1 cellular context compared by ENCODE assay signal in genomic region chr17:77781536-77781935, GRCh38.
TF ChIP-seq lines count a peak whose summit lies in the region.

No MANE protein-coding gene starts in this region.

TF ChIP-seq in GM23338, 12 proteins besides CTCF, POLR2A, EP300 and RAD21 (continued from another document):
- no peak for TF ChIP-seq ZNF462 (CRISPR knock-in tag; IDR thresholded peaks at IDR 0.05)
- TF ChIP-seq, protein P1, sequence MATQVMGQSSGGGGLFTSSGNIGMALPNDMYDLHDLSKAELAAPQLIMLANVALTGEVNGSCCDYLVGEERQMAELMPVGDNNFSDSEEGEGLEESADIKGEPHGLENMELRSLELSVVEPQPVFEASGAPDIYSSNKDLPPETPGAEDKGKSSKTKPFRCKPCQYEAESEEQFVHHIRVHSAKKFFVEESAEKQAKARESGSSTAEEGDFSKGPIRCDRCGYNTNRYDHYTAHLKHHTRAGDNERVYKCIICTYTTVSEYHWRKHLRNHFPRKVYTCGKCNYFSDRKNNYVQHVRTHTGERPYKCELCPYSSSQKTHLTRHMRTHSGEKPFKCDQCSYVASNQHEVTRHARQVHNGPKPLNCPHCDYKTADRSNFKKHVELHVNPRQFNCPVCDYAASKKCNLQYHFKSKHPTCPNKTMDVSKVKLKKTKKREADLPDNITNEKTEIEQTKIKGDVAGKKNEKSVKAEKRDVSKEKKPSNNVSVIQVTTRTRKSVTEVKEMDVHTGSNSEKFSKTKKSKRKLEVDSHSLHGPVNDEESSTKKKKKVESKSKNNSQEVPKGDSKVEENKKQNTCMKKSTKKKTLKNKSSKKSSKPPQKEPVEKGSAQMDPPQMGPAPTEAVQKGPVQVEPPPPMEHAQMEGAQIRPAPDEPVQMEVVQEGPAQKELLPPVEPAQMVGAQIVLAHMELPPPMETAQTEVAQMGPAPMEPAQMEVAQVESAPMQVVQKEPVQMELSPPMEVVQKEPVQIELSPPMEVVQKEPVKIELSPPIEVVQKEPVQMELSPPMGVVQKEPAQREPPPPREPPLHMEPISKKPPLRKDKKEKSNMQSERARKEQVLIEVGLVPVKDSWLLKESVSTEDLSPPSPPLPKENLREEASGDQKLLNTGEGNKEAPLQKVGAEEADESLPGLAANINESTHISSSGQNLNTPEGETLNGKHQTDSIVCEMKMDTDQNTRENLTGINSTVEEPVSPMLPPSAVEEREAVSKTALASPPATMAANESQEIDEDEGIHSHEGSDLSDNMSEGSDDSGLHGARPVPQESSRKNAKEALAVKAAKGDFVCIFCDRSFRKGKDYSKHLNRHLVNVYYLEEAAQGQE (IDR thresholded peaks at IDR 0.05; ENCODE audit: unreplicated experiment) = no peak
- TF ChIP-seq ZNF114 (CRISPR knock-in tag; IDR thresholded peaks at IDR 0.05) = no peak
- TF ChIP-seq STAT1 (IDR thresholded peaks at IDR 0.05; ENCODE audit: unreplicated experiment) = no peak
- no peak for TF ChIP-seq ZNF331 (CRISPR knock-in tag; IDR thresholded peaks at IDR 0.05; ENCODE audit: low read depth)
- no peak for TF ChIP-seq EZH2 (IDR thresholded peaks at IDR 0.05; ENCODE audit: low read depth, unreplicated experiment)
- TF ChIP-seq JUNB (IDR thresholded peaks at IDR 0.05; ENCODE audit: unreplicated experiment) = no peak
